In genomic region chr5:159732220-159732619, GRCh38 we compare ENCODE assay signal across 19 cellular contexts.
DNase-seq lines count a peak whose midpoint lies in the region; ATAC-seq and TF ChIP-seq lines count a peak whose summit lies in the region.
"Had no signal": no experiment of that assay in that cellular context is flagged by ENCODE, and none has a peak within 500 bp of the region (broad histone marks: within the 10 kb centered on the region; RNA-seq: fewer than 3 reads in every experiment).

No MANE protein-coding gene starts in this region.

- no peaks in the 10 kb centered on the region for H3K4me1 Mint-ChIP-seq in activated CD8-positive, alpha-beta T cell treated with anti-CD3 and anti-CD28 coated beads for 36 hours (ENCODE audit: low read depth)

- DNase-seq in NK-92 treated with Interleukin-12 subunit alpha and Interleukin-12 subunit beta, amount 100 ng/mL, for 24 hours (lab: John Stamatoyannopoulos, UW): peak; percentile 22
- DNase-seq in NK-92 (lab: John Stamatoyannopoulos, UW; ENCODE audit: unreplicated experiment) (no peak), osteoblast (ENCODE audit: insufficient read length, low spot score, missing footprints) (no peak), OCI-M2 (lab: John Stamatoyannopoulos, UW; ENCODE audit: unreplicated experiment) (no peak)
- peak; percentile 28 for DNase-seq in activated CD8-positive, alpha-beta T cell treated with anti-CD3 and anti-CD28 coated beads for 36 hours
- DNase-seq in effector memory CD4-positive, alpha-beta T cell: no peak
- DNase-seq: activated CD4-positive, alpha-beta T cell treated with anti-CD3 and anti-CD28 coated beads, Interleukin-2, amount 50 U/mL, for 4 hours; activated effector memory CD4-positive, alpha-beta T cell treated with Interleukin-2 at 50 U/mL for 16 hours; MG63; NCI-H2171; stimulated activated CD8-positive, alpha-beta memory T cell treated with anti-CD3 and anti-CD28 coated beads, Interleukin-4, amount 100 ng/mL, for 48 hours; T1000 had no signal

- intact Hi-C loops in activated CD8-positive, alpha-beta T cell treated with anti-CD3 and anti-CD28 coated beads for 36 hours (cut with micrococcal nuclease): no loop called here

- no peak overlapping the region for H3K4me3 Mint-ChIP-seq in activated CD8-positive, alpha-beta T cell treated with anti-CD3 and anti-CD28 coated beads for 36 hours
- H3K4me3 Mint-ChIP-seq: dendritic cell treated with granulocyte-macrophage colony-stimulating factor and Interleukin-4, amounts not matched to agents 40 ng/mL and 50 ng/mL, for 4 days; type B pancreatic cell had no signal

- H3K9me3 Mint-ChIP-seq in activated CD8-positive, alpha-beta T cell treated with anti-CD3 and anti-CD28 coated beads for 36 hours: no peaks in the 10 kb centered on the region
- H3K9me3 Mint-ChIP-seq: dendritic cell treated with granulocyte-macrophage colony-stimulating factor and Interleukin-4, amounts not matched to agents 40 ng/mL and 50 ng/mL, for 4 days; type B pancreatic cell had no signal

- no peaks in the 10 kb centered on the region for H4K20me1 ChIP-seq in osteoblast (ENCODE audit: insufficient read depth, low read length)

- H3K79me2 ChIP-seq in osteoblast (ENCODE audit: insufficient read depth, low read length): no peaks in the 10 kb centered on the region

- no peaks in the 10 kb centered on the region for H3K9me3 ChIP-seq in osteoblast (ENCODE audit: low read depth, low read length)
- H3K9me3 ChIP-seq in effector memory CD4-positive, alpha-beta T cell (ENCODE audit: control insufficient read depth, low read length): no peaks in the 10 kb centered on the region
- H3K9me3 ChIP-seq: MG63 had no signal

- TF ChIP-seq CTCF in activated CD8-positive, alpha-beta T cell treated with anti-CD3 and anti-CD28 coated beads for 36 hours (IDR thresholded peaks at IDR 0.05): no peak
- TF ChIP-seq CTCF in osteoblast (IDR thresholded peaks at IDR 0.05; ENCODE audit: extremely low read depth, low read depth, low read length): no peak

- H2AFZ ChIP-seq in osteoblast (ENCODE audit: low read length): peak overlapping the region; percentile 36

- H3K27ac ChIP-seq in osteoblast (ENCODE audit: low read depth, low read length): no peak overlapping the region
- no peak overlapping the region for H3K27ac ChIP-seq in effector memory CD4-positive, alpha-beta T cell (ENCODE audit: insufficient read depth, low read length, poor library complexity, severe bottlenecking)
- H3K27ac ChIP-seq: 22Rv1 had no signal

- no peak overlapping the region for H3K4me3 ChIP-seq in osteoblast (ENCODE audit: insufficient read depth, low read length)
- no peak overlapping the region for H3K4me3 ChIP-seq in effector memory CD4-positive, alpha-beta T cell (ENCODE audit: insufficient read depth, low read depth, low read length, poor library complexity, severe bottlenecking)
- H3K4me3 ChIP-seq: MG63 had no signal

- H3K36me3 ChIP-seq in osteoblast (ENCODE audit: insufficient read depth, low read length): no peaks in the 10 kb centered on the region
- no peaks in the 10 kb centered on the region for H3K36me3 ChIP-seq in effector memory CD4-positive, alpha-beta T cell (ENCODE audit: control insufficient read depth, insufficient read depth, low read length)
- H3K36me3 ChIP-seq: MG63 had no signal

- no peaks in the 10 kb centered on the region for H3K4me1 ChIP-seq in osteoblast (ENCODE audit: insufficient read depth, low read length)
- H3K4me1 ChIP-seq in effector memory CD4-positive, alpha-beta T cell (ENCODE audit: control insufficient read depth, insufficient read depth, low read length, poor library complexity, severe bottlenecking): no peaks in the 10 kb centered on the region

- no peaks in the 10 kb centered on the region for H3K36me3 Mint-ChIP-seq in activated CD8-positive, alpha-beta T cell treated with anti-CD3 and anti-CD28 coated beads for 36 hours (ENCODE audit: low read depth)
- H3K36me3 Mint-ChIP-seq: type B pancreatic cell had no signal

- ATAC-seq in HG03159 (IDR thresholded peaks at IDR 0.05; ENCODE audit: unreplicated experiment) (peak; percentile 50), HG02798 (IDR thresholded peaks at IDR 0.05; ENCODE audit: poor library complexity, unreplicated experiment) (no peak)
- ATAC-seq in activated CD8-positive, alpha-beta T cell treated with anti-CD3 and anti-CD28 coated beads for 36 hours: peak; percentile 20
- ATAC-seq: HCT116, left lobe of liver had no signal

- POLR2A ChIA-PET in activated CD8-positive, alpha-beta T cell treated with anti-CD3 and anti-CD28 coated beads for 36 hours (lab: Charles Lee): no interaction called here

- peaks cover 11% of the 10 kb centered on the region for H3K27me3 Mint-ChIP-seq in activated CD8-positive, alpha-beta T cell treated with anti-CD3 and anti-CD28 coated beads for 36 hours

- CTCF ChIA-PET in activated CD8-positive, alpha-beta T cell treated with anti-CD3 and anti-CD28 coated beads for 36 hours (lab: Charles Lee): no interaction called here

- H3K4me2 ChIP-seq in osteoblast (ENCODE audit: insufficient read depth, low read length): no peak overlapping the region

- H3K27ac Mint-ChIP-seq in activated CD8-positive, alpha-beta T cell treated with anti-CD3 and anti-CD28 coated beads for 36 hours: no peak overlapping the region
- H3K27ac Mint-ChIP-seq: dendritic cell treated with granulocyte-macrophage colony-stimulating factor and Interleukin-4, amounts not matched to agents 40 ng/mL and 50 ng/mL, for 4 days; type B pancreatic cell had no signal

- no peaks in the 10 kb centered on the region for H3K27me3 ChIP-seq in osteoblast (ENCODE audit: insufficient read depth, low read length)
- no peaks in the 10 kb centered on the region for H3K27me3 ChIP-seq in effector memory CD4-positive, alpha-beta T cell (replicated peaks; ENCODE audit: control insufficient read depth, insufficient read depth, low read length, poor library complexity, severe bottlenecking)
- H3K27me3 ChIP-seq: MG63 had no signal

Comparison
In these comparisons a context has a peak if more than half of its experiments do, and no peak if none do; other contexts are left out.
1. DNase-seq: peak in NK-92 treated with Interleukin-12 subunit alpha and Interleukin-12 subunit beta, amount 100 ng/mL, for 24 hours (single experiment) and activated CD8-positive, alpha-beta T cell treated with anti-CD3 and anti-CD28 coated beads for 36 hours (single experiment); none in NK-92 (single experiment), osteoblast (single experiment), effector memory CD4-positive, alpha-beta T cell (0 of 3) and OCI-M2 (single experiment).